Comparison of ENCODE assay signal across 11 cellular contexts in genomic region chr1:223828162-223828848, GRCh38. TPM values are rescaled to one million over a fixed set of nuclear protein-coding genes. Genes with fewer than 3 reads are reported as not detected.
A peak's percentile ranks its signal among the peaks of the same experiment; 100 is the strongest.
DNase-seq lines count a peak whose midpoint lies in the region; ATAC-seq, FAIRE-seq and TF ChIP-seq lines count a peak whose summit lies in the region.
"Had no signal": no experiment of that assay in that cellular context is flagged by ENCODE, and none has a peak within 500 bp of the region (broad histone marks: within the 10 kb centered on the region; RNA-seq: fewer than 3 reads in every experiment).

No MANE protein-coding gene starts in this region.

- H3K4me3 Mint-ChIP-seq in activated CD4-positive, alpha-beta T cell treated with anti-CD3 and anti-CD28 coated beads for 36 hours: no peak overlapping the region
- no peak overlapping the region for H3K4me3 Mint-ChIP-seq in memory B cell
- H3K4me3 Mint-ChIP-seq: IgD-negative memory B cell had no signal

- POLR2A ChIA-PET in activated CD4-positive, alpha-beta T cell treated with anti-CD3 and anti-CD28 coated beads for 36 hours (lab: Charles Lee): no interaction called here

- H3K9me3 Mint-ChIP-seq in activated CD4-positive, alpha-beta T cell treated with anti-CD3 and anti-CD28 coated beads for 36 hours (ENCODE audit: low read depth): no peaks in the 10 kb centered on the region
- no peaks in the 10 kb centered on the region for H3K9me3 Mint-ChIP-seq in memory B cell
- H3K9me3 Mint-ChIP-seq: IgD-negative memory B cell had no signal

- no peak for DNase-seq in activated CD4-positive, alpha-beta T cell treated with anti-CD3 and anti-CD28 coated beads for 36 hours
- no peak for DNase-seq in activated CD4-positive, alpha-beta T cell treated with anti-CD3 and anti-CD28 coated beads for 1 hour
- DNase-seq in RCC 7860 (ENCODE audit: low spot score): no peak
- DNase-seq in memory B cell (ENCODE audit: low spot score in 2 of 2): no peak
- no peak for DNase-seq in GM12892 (ENCODE audit: insufficient read length)
- DNase-seq in left ventricle myocardium superior: no peak
- DNase-seq: DMS 273 treated with DMSO at 0.1 percent for 48 hours had no signal

- CTCF ChIA-PET in activated CD4-positive, alpha-beta T cell treated with anti-CD3 and anti-CD28 coated beads for 36 hours (lab: Charles Lee): interaction anchor here (1.1 kb wide), 1 partner anchor 17 kb away, joined by 4 read pairs; no protein-coding TSS in a partner anchor

- H3K27ac Mint-ChIP-seq in activated CD4-positive, alpha-beta T cell treated with anti-CD3 and anti-CD28 coated beads for 36 hours: peak overlapping the region; percentile 14
- H3K27ac Mint-ChIP-seq in memory B cell: peak overlapping the region; percentile 39
- H3K27ac Mint-ChIP-seq: IgD-negative memory B cell had no signal

- ATAC-seq in activated CD4-positive, alpha-beta T cell treated with anti-CD3 and anti-CD28 coated beads for 36 hours: no peak
- ATAC-seq in memory B cell (ENCODE audit: low read depth) (no peak), HG02973 (IDR thresholded peaks at IDR 0.05; ENCODE audit: unreplicated experiment) (no peak), left ventricle myocardium superior (no peak)
- ATAC-seq: HCT116 had no signal

- H3K4me1 Mint-ChIP-seq in activated CD4-positive, alpha-beta T cell treated with anti-CD3 and anti-CD28 coated beads for 36 hours: peaks cover 65% of the 10 kb centered on the region
- H3K4me1 Mint-ChIP-seq in memory B cell: peaks cover 38% of the 10 kb centered on the region

- intact Hi-C loops in activated CD4-positive, alpha-beta T cell treated with anti-CD3 and anti-CD28 coated beads for 36 hours (cut with DNase I, micrococcal nuclease): no loop called here
- intact Hi-C loops in left ventricle myocardium superior (cut with micrococcal nuclease): no loop called here

- no peak for TF ChIP-seq POLR2A in GM12892 (IDR thresholded peaks at IDR 0.05; ENCODE audit: low read depth, low read length)

- FAIRE-seq in RCC 7860 (lab: Jason Lieb, UNC) (peak; percentile 12), GM12892 (lab: Jason Lieb, UNC) (no peak)
- FAIRE-seq: GM18507 had no signal

- H3K36me3 Mint-ChIP-seq in activated CD4-positive, alpha-beta T cell treated with anti-CD3 and anti-CD28 coated beads for 36 hours (ENCODE audit: low read depth): peaks cover 14% of the 10 kb centered on the region
- peaks cover 2% of the 10 kb centered on the region for H3K36me3 Mint-ChIP-seq in memory B cell
- H3K36me3 Mint-ChIP-seq: IgD-negative memory B cell had no signal

- no peaks in the 10 kb centered on the region for H3K27me3 Mint-ChIP-seq in activated CD4-positive, alpha-beta T cell treated with anti-CD3 and anti-CD28 coated beads for 36 hours
- H3K27me3 Mint-ChIP-seq in memory B cell: no peaks in the 10 kb centered on the region
- H3K27me3 Mint-ChIP-seq: IgD-negative memory B cell had no signal

RNA-seq across cellular contexts. Expression of gene TP53BP2, which starts 17.4 kb away (rescaled TPM):
- 10 to 100 TPM; 46.6 to 56.2 TPM for total RNA-seq in activated CD4-positive, alpha-beta T cell treated with anti-CD3 and anti-CD28 coated beads for 36 hours
- 12.6 TPM for polyA plus RNA-seq in GM12892 (2012; ENCODE audit: missing spikeins)
- total RNA-seq in left ventricle myocardium superior: 22.1 TPM
